In genomic region chr17:28750178-28751047, GRCh38 we compare ENCODE assay signal across 8 cellular contexts.
A peak's percentile ranks its signal among the peaks of the same experiment; 100 is the strongest.
DNase-seq lines count a peak whose midpoint lies in the region; ATAC-seq and TF ChIP-seq lines count a peak whose summit lies in the region.

No MANE protein-coding gene starts in this region.

- H3K27ac ChIP-seq in VCaP (peak overlapping the region; percentile 99), brain microvascular endothelial cell (no peak overlapping the region)

- TF ChIP-seq CTCF in VCaP (conservative IDR thresholded peaks at IDR 0.05) (peak; percentile 100), brain microvascular endothelial cell (IDR thresholded peaks at IDR 0.05; ENCODE audit: low read depth, low read length, missing control alignments) (peak; percentile 100)

- no peaks in the 10 kb centered on the region for H3K27me3 ChIP-seq in brain microvascular endothelial cell (replicated peaks)

- DNase-seq in NCI-H2196 treated with DMSO at 0.1 percent for 48 hours (lab: John Stamatoyannopoulos, UW; ENCODE audit: unreplicated experiment) (peak; percentile 64), brain microvascular endothelial cell (peak; percentile 92), iPS-NIHi7 (ENCODE audit: extremely low spot score) (peak; percentile 81), smooth muscle cell of the brain vasculature (ENCODE audit: low read depth, low spot score) (peak; percentile 85)

- H3K4me3 ChIP-seq in brain microvascular endothelial cell (ENCODE audit: low read depth, low read length): no peak overlapping the region

- ATAC-seq in GM18505 (IDR thresholded peaks at IDR 0.05; ENCODE audit: unreplicated experiment) (peak; percentile 63), HG03097 (IDR thresholded peaks at IDR 0.05; ENCODE audit: low FRiP score, unreplicated experiment) (peak; percentile 63), HG02623 (IDR thresholded peaks at IDR 0.05; ENCODE audit: unreplicated experiment) (no peak)

- in situ Hi-C loops in brain microvascular endothelial cell (cut with HindIII; ENCODE audit: low pct_ligation_motif_present, low sequenced_read_pairs): no loop called here

- H3K36me3 ChIP-seq in brain microvascular endothelial cell (replicated peaks): peaks cover 58% of the 10 kb centered on the region

- peak; percentile 20 for TF ChIP-seq POLR2A in GM18505 (IDR thresholded peaks at IDR 0.05; ENCODE audit: borderline replicate concordance, extremely low read depth, insufficient read depth, insufficient read length)
